ENCODE assay signal across 19 cellular contexts in the genomic region with DNA sequence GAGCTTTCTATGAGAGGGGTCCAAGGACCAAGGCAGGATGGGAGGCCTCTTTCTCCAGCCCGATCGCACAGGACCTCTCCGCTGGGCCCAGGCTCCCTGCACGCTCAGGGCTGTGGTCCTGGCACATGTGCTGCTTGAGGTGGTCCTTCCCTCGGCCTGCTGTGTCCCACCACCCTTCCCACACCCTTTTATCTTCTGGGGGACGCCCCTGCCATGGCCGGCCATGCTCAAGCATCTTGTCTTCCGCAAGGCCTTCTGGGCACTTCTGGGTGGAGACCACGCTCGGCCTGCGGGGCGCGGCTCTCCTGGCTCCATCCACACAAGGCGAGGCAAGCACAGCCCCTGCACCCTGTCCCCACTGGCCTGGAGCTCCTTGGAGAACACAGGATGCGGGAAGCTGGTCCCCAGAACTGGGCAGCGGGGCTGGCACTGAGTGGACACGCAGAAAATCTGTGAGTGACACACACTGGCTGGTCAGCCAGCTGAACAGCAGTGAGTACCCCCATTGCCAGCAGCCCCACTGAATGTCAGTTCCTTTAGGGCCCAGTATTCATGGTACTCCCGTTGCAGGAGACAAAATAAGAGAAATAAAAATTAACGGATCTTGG.
DNase-seq lines count a peak whose midpoint lies in the region; ATAC-seq and TF ChIP-seq lines count a peak whose summit lies in the region.
"Had no signal": no experiment of that assay in that cellular context is flagged by ENCODE, and none has a peak within 500 bp of the region (broad histone marks: within the 10 kb centered on the region; RNA-seq: fewer than 3 reads in every experiment).

No MANE protein-coding gene starts in this region.

- H3K27me3 ChIP-seq in testis: no peaks in the 10 kb centered on the region

- H3K36me3 Mint-ChIP-seq in T-helper 2 cell treated with Interferon-gamma antibody and Interleukin-4, amounts not matched to agents 5 μg/mL and 100 μg/mL, for 36 hours (ENCODE audit: low read depth): no peaks in the 10 kb centered on the region

- WGBS in testis, 2 donors: 84 to 87% methylated on average over 19 of the region's 19 CpGs

- H3K4me3 ChIP-seq in coronary artery: no peak overlapping the region
- H3K4me3 ChIP-seq in testis: no peak overlapping the region

- H3K27ac ChIP-seq in coronary artery (no peak overlapping the region), testis (no peak overlapping the region)
- H3K27ac ChIP-seq: C4-2B had no signal

- no peak for TF ChIP-seq POLR2A in testis (IDR thresholded peaks at IDR 0.05)

- H3K4me3 Mint-ChIP-seq in T-helper 2 cell treated with Interferon-gamma antibody and Interleukin-4, amounts not matched to agents 5 μg/mL and 100 μg/mL, for 36 hours: no peak overlapping the region

- no peak overlapping the region for H3K27ac Mint-ChIP-seq in T-helper 2 cell treated with Interferon-gamma antibody and Interleukin-4, amounts not matched to agents 5 μg/mL and 100 μg/mL, for 36 hours

- peaks cover 5% of the 10 kb centered on the region for H3K27me3 Mint-ChIP-seq in T-helper 2 cell treated with Interferon-gamma antibody and Interleukin-4, amounts not matched to agents 5 μg/mL and 100 μg/mL, for 36 hours (ENCODE audit: low read depth)

- H3K4me1 ChIP-seq in testis: no peaks in the 10 kb centered on the region

- DNase-seq in activated CD8-positive, alpha-beta memory T cell treated with anti-CD3 and anti-CD28 coated beads for 24 hours: peak; percentile 13
- DNase-seq in activated CD8-positive, alpha-beta memory T cell treated with anti-CD3 and anti-CD28 coated beads, Interleukin-2, amount 50 U/mL, for 4 hours: no peak
- DNase-seq in coronary artery (ENCODE audit: low spot score) (peak; percentile 29), mesenteric fat pad (ENCODE audit: low spot score) (peak; percentile 85), testis (peak; percentile 9)
- DNase-seq in stimulated activated naive CD4-positive, alpha-beta T cell treated with Interleukin-2 at 50 U/mL for 16 hours (lab: John Stamatoyannopoulos, UW): no peak
- no peak for DNase-seq in T-helper 2 cell treated with Interferon-gamma antibody and Interleukin-4, amounts not matched to agents 5 μg/mL and 100 μg/mL, for 36 hours (ENCODE audit: low spot score)
- DNase-seq: 8988T, DMS153, H7, IMR-90, Kasumi-1, NCI-H187 treated with DMSO at 0.1 percent for 48 hours, NCI-H2171, NCI-H446 treated with DMSO at 0.1 percent for 48 hours, NCI-H82 had no signal

- H3K4me1 Mint-ChIP-seq in T-helper 2 cell treated with Interferon-gamma antibody and Interleukin-4, amounts not matched to agents 5 μg/mL and 100 μg/mL, for 36 hours (ENCODE audit: low read depth): no peaks in the 10 kb centered on the region

- H3K36me3 ChIP-seq in testis (ENCODE audit: low read depth, missing control alignments): no peaks in the 10 kb centered on the region

- intact Hi-C loops in testis (cut with DNase I; ENCODE audit: low total_unique reads): no loop called here

- no peak for ATAC-seq in HG03196 (IDR thresholded peaks at IDR 0.05; ENCODE audit: unreplicated experiment)
- ATAC-seq: Panc1 had no signal

- no peaks in the 10 kb centered on the region for H3K9me3 ChIP-seq in testis

- H3K9me3 Mint-ChIP-seq in T-helper 2 cell treated with Interferon-gamma antibody and Interleukin-4, amounts not matched to agents 5 μg/mL and 100 μg/mL, for 36 hours: no peaks in the 10 kb centered on the region

- TF ChIP-seq CTCF in coronary artery (IDR thresholded peaks at IDR 0.05) (no peak), testis (IDR thresholded peaks at IDR 0.05) (no peak)

Comparison
In these comparisons a context has a peak if more than half of its experiments do, and no peak if none do; other contexts are left out.
1. DNase-seq: peak in activated CD8-positive, alpha-beta memory T cell treated with anti-CD3 and anti-CD28 coated beads for 24 hours (single experiment), coronary artery (single experiment), mesenteric fat pad (single experiment) and testis (single experiment); none in activated CD8-positive, alpha-beta memory T cell treated with anti-CD3 and anti-CD28 coated beads, Interleukin-2, amount 50 U/mL, for 4 hours (single experiment), stimulated activated naive CD4-positive, alpha-beta T cell treated with Interleukin-2 at 50 U/mL for 16 hours (single experiment) and T-helper 2 cell treated with Interferon-gamma antibody and Interleukin-4, amounts not matched to agents 5 μg/mL and 100 μg/mL, for 36 hours (single experiment).